Comparison of ENCODE assay signal across 8 cellular contexts in genomic region chr15:91099616-91100560, GRCh38. TPM values are rescaled to one million over a fixed set of nuclear protein-coding genes. Genes with fewer than 3 reads are reported as not detected.
DNase-seq lines count a peak whose midpoint lies in the region; ATAC-seq, FAIRE-seq and TF ChIP-seq lines count a peak whose summit lies in the region.

TSS of gene SV2B (plus strand) at chr15:91100257. CDS start at chr15:91226264, 126,007 bp downstream.

- H3K27me3 ChIP-seq in Caco-2 (replicated peaks; ENCODE audit: control insufficient read depth, insufficient read depth, low read length): peaks cover 6% of the 10 kb centered on the region

- H3K36me3 Mint-ChIP-seq in Caco-2 (ENCODE audit: insufficient read depth, unreplicated experiment): peaks cover 6% of the 10 kb centered on the region
- H3K36me3 Mint-ChIP-seq in activated T-cell treated with anti-CD3 and anti-CD28 coated beads, Interleukin-2, amount 50 U/mL, for 24 hours (ENCODE audit: low read depth): no peaks in the 10 kb centered on the region
- H3K36me3 Mint-ChIP-seq in natural killer cell treated with Interleukin-12 subunit alpha and Interleukin-12 subunit beta and Interleukin-15 and Interleukin-18, amount 100 ng/mL, for 72 hours: peaks cover 4% of the 10 kb centered on the region

- intact Hi-C loops in Caco-2 (cut with micrococcal nuclease; ENCODE audit: unreplicated experiment): no loop called here

- no peaks in the 10 kb centered on the region for H3K36me3 ChIP-seq in Caco-2 (ENCODE audit: control insufficient read depth, insufficient read depth, low read length)

- peak; percentile 69 for ATAC-seq in GM21723 (IDR thresholded peaks at IDR 0.05; ENCODE audit: unreplicated experiment)
- peak; percentile 84 to 86 for ATAC-seq in natural killer cell treated with Interleukin-12 subunit alpha and Interleukin-12 subunit beta and Interleukin-15 and Interleukin-18, amount 100 ng/mL, for 72 hours

- H3K27ac ChIP-seq in substantia nigra (ENCODE audit: low read depth, low read length, poor library complexity, severe bottlenecking): peak within 1 kb of the TSS; percentile 57

- CTCF ChIA-PET in Caco-2 (lab: Charles Lee): interaction anchor here (0.7 to 0.8 kb wide), 3 partner anchors 14 to 145 kb away, joined by 3 to 10 read pairs (median 5); partner anchors contain the start of gene RCCD1

- H3K4me3 ChIP-seq in Caco-2 (ENCODE audit: low read depth, low read length): peak within 1 kb of the TSS; percentile 26

- H3K4me1 Mint-ChIP-seq in Caco-2 (ENCODE audit: low read depth, unreplicated experiment): no peaks in the 10 kb centered on the region
- peaks cover 21% of the 10 kb centered on the region for H3K4me1 Mint-ChIP-seq in activated T-cell treated with anti-CD3 and anti-CD28 coated beads, Interleukin-2, amount 50 U/mL, for 24 hours (ENCODE audit: low read depth)
- peaks cover 5 to 21% of the 10 kb centered on the region in 2 donors for H3K4me1 Mint-ChIP-seq in natural killer cell treated with Interleukin-12 subunit alpha and Interleukin-12 subunit beta and Interleukin-15 and Interleukin-18, amount 100 ng/mL, for 72 hours (ENCODE audit: low read depth in 2 of 2)

- no TSS peak for BruUV-seq in Caco-2 (replicated peaks; lab: Mats Ljungman, UMichigan)

- H3K9me3 Mint-ChIP-seq in Caco-2 (ENCODE audit: unreplicated experiment): no peaks in the 10 kb centered on the region
- no peaks in the 10 kb centered on the region for H3K9me3 Mint-ChIP-seq in activated T-cell treated with anti-CD3 and anti-CD28 coated beads, Interleukin-2, amount 50 U/mL, for 24 hours
- H3K9me3 Mint-ChIP-seq in natural killer cell treated with Interleukin-12 subunit alpha and Interleukin-12 subunit beta and Interleukin-15 and Interleukin-18, amount 100 ng/mL, for 72 hours: no peaks in the 10 kb centered on the region

- H3K4me3 Mint-ChIP-seq in Caco-2 (ENCODE audit: unreplicated experiment): peak within 1 kb of the TSS; percentile 69
- H3K4me3 Mint-ChIP-seq in activated T-cell treated with anti-CD3 and anti-CD28 coated beads, Interleukin-2, amount 50 U/mL, for 24 hours: peak within 1 kb of the TSS; percentile 75
- H3K4me3 Mint-ChIP-seq in natural killer cell treated with Interleukin-12 subunit alpha and Interleukin-12 subunit beta and Interleukin-15 and Interleukin-18, amount 100 ng/mL, for 72 hours: peak within 1 kb of the TSS; percentile 72

- FAIRE-seq in HTR-8/SVneo (lab: Jason Lieb, UNC): no peak

- H3K27ac Mint-ChIP-seq in Caco-2 (ENCODE audit: unreplicated experiment): no peak within 1 kb of the TSS
- peak within 1 kb of the TSS; percentile 42 for H3K27ac Mint-ChIP-seq in activated T-cell treated with anti-CD3 and anti-CD28 coated beads, Interleukin-2, amount 50 U/mL, for 24 hours
- no peak within 1 kb of the TSS for H3K27ac Mint-ChIP-seq in natural killer cell treated with Interleukin-12 subunit alpha and Interleukin-12 subunit beta and Interleukin-15 and Interleukin-18, amount 100 ng/mL, for 72 hours

- peaks cover 6% of the 10 kb centered on the region; the same call in 1 of the 2 replicates for H3K4me1 ChIP-seq in Caco-2

- H3K9me3 ChIP-seq in Caco-2: no peaks in the 10 kb centered on the region

- peaks cover 43% of the 10 kb centered on the region for H3K27me3 Mint-ChIP-seq in Caco-2 (ENCODE audit: insufficient read depth, unreplicated experiment)
- H3K27me3 Mint-ChIP-seq in activated T-cell treated with anti-CD3 and anti-CD28 coated beads, Interleukin-2, amount 50 U/mL, for 24 hours: peaks cover 79% of the 10 kb centered on the region
- H3K27me3 Mint-ChIP-seq in natural killer cell treated with Interleukin-12 subunit alpha and Interleukin-12 subunit beta and Interleukin-15 and Interleukin-18, amount 100 ng/mL, for 72 hours: peaks cover 55 to 71% of the 10 kb centered on the region in 2 donors

- POLR2A ChIA-PET in Caco-2 (lab: Charles Lee): no interaction called here

- peak in 1 of 2 experiments; percentile 17 for DNase-seq in Caco-2
- DNase-seq in NCI-H345 (lab: John Stamatoyannopoulos, UW): peak; percentile 45
- peak; percentile 61 for DNase-seq in activated T-cell treated with anti-CD3 and anti-CD28 coated beads, Interleukin-2, amount 50 U/mL, for 24 hours
- peak; percentile 6 for DNase-seq in fibroblast of gingiva (ENCODE audit: low read depth)
- DNase-seq in natural killer cell treated with Interleukin-12 subunit alpha and Interleukin-12 subunit beta and Interleukin-15 and Interleukin-18, amount 100 ng/mL, for 72 hours (ENCODE audit: low spot score): peak; percentile 70
- peak in 18 of 49 donors; percentile 5 to 63 (median 19) for DNase-seq in substantia nigra (lab: John Stamatoyannopoulos, UW)
- no peak for DNase-seq in HTR-8/SVneo (ENCODE audit: insufficient read length, low spot score)

- TF ChIP-seq CTCF in Caco-2 (IDR thresholded peaks at IDR 0.05; ENCODE audit: insufficient read depth in 1 of 2, low read depth in 1 of 2, low read length in 1 of 2, severe bottlenecking in 1 of 2, unreplicated experiment in 1 of 2): peak in 1 of 2 experiments; percentile 24

RNA-seq across cellular contexts. Expression of gene SV2B, which starts in this region (rescaled TPM):
- not detected in 2 replicates for total RNA-seq in Caco-2 (2022)
- not detected for total RNA-seq in natural killer cell treated with Interleukin-12 subunit alpha and Interleukin-12 subunit beta and Interleukin-15 and Interleukin-18, amount 100 ng/mL, for 72 hours

Comparison
In these comparisons a context has a peak if more than half of its experiments do, and no peak if none do; other contexts are left out.
1. Peak in DNase-seq and ATAC-seq in natural killer cell treated with Interleukin-12 subunit alpha and Interleukin-12 subunit beta and Interleukin-15 and Interleukin-18, amount 100 ng/mL, for 72 hours; RNA of the gene not detected or under 1 TPM.